Comparison of ENCODE assay signal across 1 cellular context in the genomic region with DNA sequence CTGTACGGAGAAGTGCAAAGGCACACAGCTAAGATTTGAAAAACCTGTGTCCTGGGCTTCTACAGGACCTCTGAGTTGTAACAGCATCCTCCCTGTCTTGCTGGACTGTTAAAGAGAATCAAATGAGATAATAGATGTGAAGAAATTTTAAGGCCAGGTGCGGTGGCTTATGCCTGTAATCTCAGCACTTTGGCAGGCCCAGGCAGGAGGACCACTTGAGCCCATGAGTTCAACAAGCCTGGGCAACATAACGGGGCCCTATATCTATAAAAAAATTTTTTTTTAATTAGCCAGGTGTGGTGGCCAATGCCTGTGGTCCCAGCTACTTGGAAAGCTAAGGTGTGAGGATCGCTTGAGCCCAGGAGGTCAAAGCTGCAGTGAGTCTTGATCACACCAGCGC.
TF ChIP-seq lines count a peak whose summit lies in the region.

No MANE protein-coding gene starts in this region.

TF ChIP-seq in H1, 55 proteins besides CTCF, POLR2A, EP300 and RAD21 (continued from another document):
- TF ChIP-seq SP2 (IDR thresholded peaks at IDR 0.05; ENCODE audit: low read length) (no peak), SP1 (IDR thresholded peaks at IDR 0.05; ENCODE audit: low read depth, low read length) (no peak), BCL11A (IDR thresholded peaks at IDR 0.05; ENCODE audit: low read depth in 2 of 2, low read length in 2 of 2) (no peak), RNF2 (IDR thresholded peaks at IDR 0.05; ENCODE audit: borderline replicate concordance, low read depth, low read length, missing control alignments, poor library complexity, severe bottlenecking) (no peak), KDM4A (IDR thresholded peaks at IDR 0.05; ENCODE audit: low read depth, low read length, severe bottlenecking) (no peak)
- TF ChIP-seq, protein P1, sequence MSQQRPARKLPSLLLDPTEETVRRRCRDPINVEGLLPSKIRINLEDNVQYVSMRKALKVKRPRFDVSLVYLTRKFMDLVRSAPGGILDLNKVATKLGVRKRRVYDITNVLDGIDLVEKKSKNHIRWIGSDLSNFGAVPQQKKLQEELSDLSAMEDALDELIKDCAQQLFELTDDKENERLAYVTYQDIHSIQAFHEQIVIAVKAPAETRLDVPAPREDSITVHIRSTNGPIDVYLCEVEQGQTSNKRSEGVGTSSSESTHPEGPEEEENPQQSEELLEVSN (IDR thresholded peaks at IDR 0.05) = no peak
